ENCODE assay signal across 17 cellular contexts in the genomic region with DNA sequence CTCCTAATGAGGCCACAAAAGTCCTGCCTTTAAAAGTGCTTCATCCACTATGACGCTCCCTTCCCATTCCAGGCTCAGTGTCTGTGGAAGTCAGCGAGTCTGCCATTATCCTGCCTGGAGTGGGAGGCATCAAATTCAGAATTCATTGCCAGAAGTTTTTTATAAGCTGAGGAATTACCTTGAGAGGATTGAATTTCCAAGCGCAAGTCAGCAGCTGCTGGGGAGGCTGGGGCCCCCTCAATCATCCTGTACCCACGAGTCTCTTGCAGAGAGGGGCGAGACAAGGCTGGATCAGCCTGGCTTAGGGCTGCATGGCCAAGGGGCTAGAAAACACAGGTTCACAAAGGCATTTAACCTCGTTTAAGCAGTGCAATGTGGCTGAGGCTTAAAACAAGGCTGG.
DNase-seq lines count a peak whose midpoint lies in the region; ATAC-seq, FAIRE-seq and TF ChIP-seq lines count a peak whose summit lies in the region.
"Had no signal": no experiment of that assay in that cellular context is flagged by ENCODE, and none has a peak within 500 bp of the region (broad histone marks: within the 10 kb centered on the region; RNA-seq: fewer than 3 reads in every experiment).

No MANE protein-coding gene starts in this region.

- H3K36me3 ChIP-seq in cardiac muscle cell: no peaks in the 10 kb centered on the region
- no peaks in the 10 kb centered on the region for H3K36me3 ChIP-seq in heart right ventricle
- no peaks in the 10 kb centered on the region for H3K36me3 ChIP-seq in H1 (ENCODE audit: control insufficient read depth in 2 of 4, insufficient read depth in 4 of 4, low read length in 3 of 4)
- H3K36me3 ChIP-seq: Peyer's patch had no signal

- H3K27ac ChIP-seq in cardiac muscle cell (peak overlapping the region; percentile 25), heart right ventricle (no peak overlapping the region), H1 (ENCODE audit: low read depth, low read length) (no peak overlapping the region)
- H3K27ac ChIP-seq: HL-60, Peyer's patch had no signal

- no peak overlapping the region for H4K91ac ChIP-seq in H1 (replicated peaks; ENCODE audit: insufficient read length, low read length)

- H3K14ac ChIP-seq in H1 (ENCODE audit: insufficient read length): no peak overlapping the region

- no peak for FAIRE-seq in H1 (lab: Jason Lieb, UNC)
- FAIRE-seq: GM12878, GM18507 had no signal

- H3K27ac Mint-ChIP-seq in nephron: peak overlapping the region; percentile 37 to 90 (median 42)
- H3K27ac Mint-ChIP-seq in stimulated activated effector memory CD8-positive, alpha-beta T cell treated with anti-CD3 and anti-CD28 coated beads, Interleukin-12 subunit alpha, Interleukin-12 subunit beta, amount 100 ng/mL, for 72 hours: no peak overlapping the region
- H3K27ac Mint-ChIP-seq: CD4-positive, alpha-beta memory T cell had no signal

- no peak overlapping the region for H3K23ac ChIP-seq in H1 (ENCODE audit: insufficient read length)

- WGBS in heart right ventricle, 2 donors: 75 to 76% methylated on average over 6 of the region's 6 CpGs
- 75% methylated on average over 6 of the region's 6 CpGs; no CpG with 5 or more reads in 1 of the 2 experiments for whole genome bisulfite sequencing in H1 (ENCODE audit: extremely low coverage in 1 of 2, insufficient coverage in 1 of 2, insufficient read length in 1 of 2, insufficient replicate concordance in 2 of 2, low coverage in 1 of 2, low lambda C conversion rate in 2 of 2, missing lambda C conversion rate in 1 of 2), 2 experiments

- 0 out of 2 replicates have a peak overlapping the region, but pooled peaks have one; percentile 2 for H2AFZ ChIP-seq in H1 (ENCODE audit: low read length)

- no peak overlapping the region for H4K8ac ChIP-seq in H1 (ENCODE audit: extremely low read depth, insufficient read depth, low read length)

- CTCF ChIA-PET in H1 (lab: Charles Lee; ENCODE audit: partially characterized antibody): interaction anchor here (0.6 to 1.9 kb wide), 6 partner anchors 26 to 755 kb away, joined by 3 to 7 read pairs (median 3); no protein-coding TSS in a partner anchor

- H3K9me3 ChIP-seq in cardiac muscle cell (ENCODE audit: low read depth) (no peaks in the 10 kb centered on the region), heart right ventricle (no peaks in the 10 kb centered on the region), H1 (ENCODE audit: insufficient read depth in 2 of 2, low read depth in 1 of 2, low read length in 1 of 2) (no peaks in the 10 kb centered on the region)
- H3K9me3 ChIP-seq: Peyer's patch had no signal

- no peak overlapping the region for H4K5ac ChIP-seq in H1 (ENCODE audit: insufficient read length, low read depth, low read length)

- no peaks in the 10 kb centered on the region for H3K23me2 ChIP-seq in H1 (ENCODE audit: low read depth, low read length)

- intact Hi-C loops in heart right ventricle (cut with DNase I): no loop called here

- H2BK20ac ChIP-seq in H1 (ENCODE audit: low read length): no peak overlapping the region

- peaks cover 24% of the 10 kb centered on the region for H3K4me1 Mint-ChIP-seq in nephron
- no peaks in the 10 kb centered on the region for H3K4me1 Mint-ChIP-seq in stimulated activated effector memory CD8-positive, alpha-beta T cell treated with anti-CD3 and anti-CD28 coated beads, Interleukin-12 subunit alpha, Interleukin-12 subunit beta, amount 100 ng/mL, for 72 hours
- H3K4me1 Mint-ChIP-seq: CD4-positive, alpha-beta memory T cell had no signal

- no peaks in the 10 kb centered on the region for H3K79me2 ChIP-seq in H1 (ENCODE audit: control insufficient read depth in 1 of 2, insufficient read depth in 2 of 2, low read length in 2 of 2)

- no peaks in the 10 kb centered on the region for H3K36me3 Mint-ChIP-seq in nephron (ENCODE audit: low read depth)
- H3K36me3 Mint-ChIP-seq in stimulated activated effector memory CD8-positive, alpha-beta T cell treated with anti-CD3 and anti-CD28 coated beads, Interleukin-12 subunit alpha, Interleukin-12 subunit beta, amount 100 ng/mL, for 72 hours: no peaks in the 10 kb centered on the region
- H3K36me3 Mint-ChIP-seq: CD4-positive, alpha-beta memory T cell had no signal

- H3K56ac ChIP-seq in H1 (replicated peaks; ENCODE audit: insufficient read length, low read depth, low read length): no peak overlapping the region

- H3K4me1 ChIP-seq in cardiac muscle cell (ENCODE audit: low read depth) (peaks cover 26% of the 10 kb centered on the region), heart right ventricle (peaks cover 0 to 22% (median 0%) of the 10 kb centered on the region in 9 donors), H1 (replicated peaks in 1 of 4; ENCODE audit: control insufficient read depth in 3 of 4, insufficient read depth in 4 of 4, low read length in 3 of 4) (peaks cover 0 to 2% (median 1%) of the 10 kb centered on the region in 4 experiments; a peak in 2 of 7 replicates)
- H3K4me1 ChIP-seq: Peyer's patch had no signal

- no peak for TF ChIP-seq RAD21 in H1 (IDR thresholded peaks at IDR 0.05 in 1 of 2, conservative IDR thresholded peaks at IDR 0.05 in 1 of 2; ENCODE audit: low read depth in 2 of 2, low read length in 2 of 2)

- H3K18ac ChIP-seq in H1 (ENCODE audit: extremely low read depth, low read length): no peak overlapping the region; the same call in 1 of the 2 replicates

- no peak for TF ChIP-seq EP300 in H1 (IDR thresholded peaks at IDR 0.05; ENCODE audit: borderline replicate concordance in 1 of 2, low read depth in 2 of 2, low read length in 2 of 2)

- no peak overlapping the region for H3K9ac ChIP-seq in H1 (replicated peaks in 1 of 4; ENCODE audit: extremely low read depth in 1 of 4, low read depth in 3 of 4, low read length in 3 of 4)

- H3K27me3 ChIP-seq in cardiac muscle cell: no peaks in the 10 kb centered on the region
- H3K27me3 ChIP-seq in heart right ventricle: peaks cover 0 to 5% (median 0%) of the 10 kb centered on the region in 7 donors
- no peaks in the 10 kb centered on the region for H3K27me3 ChIP-seq in H1 (replicated peaks in 1 of 4; ENCODE audit: control insufficient read depth in 3 of 4, extremely low read depth in 1 of 4, insufficient read depth in 3 of 4, low read length in 3 of 4)
- H3K27me3 ChIP-seq: Peyer's patch had no signal

- no peak overlapping the region for H2BK120ac ChIP-seq in H1 (replicated peaks; ENCODE audit: low read depth, low read length)

- H2AK5ac ChIP-seq in H1 (ENCODE audit: low read depth, low read length): no peak overlapping the region

- H3K4me3 ChIP-seq in cardiac muscle cell (no peak overlapping the region), heart right ventricle (no peak overlapping the region), H1 (ENCODE audit: extremely low read depth in 1 of 4, insufficient read depth in 2 of 4, low read depth in 3 of 4, low read length in 4 of 4) (no peak overlapping the region)
- H3K4me3 ChIP-seq: GM12878, Peyer's patch had no signal

- H2BK12ac ChIP-seq in H1 (ENCODE audit: low read depth, low read length): no peak overlapping the region

- H3K79me1 ChIP-seq in H1 (ENCODE audit: low read depth, low read length): no peaks in the 10 kb centered on the region

- H4K20me1 ChIP-seq in H1 (replicated peaks in 1 of 2; ENCODE audit: control insufficient read depth in 1 of 2, insufficient read depth in 2 of 2, low read length in 2 of 2): no peaks in the 10 kb centered on the region

- H2BK5ac ChIP-seq in H1 (ENCODE audit: low read depth, low read length): no peak overlapping the region

- H2BK15ac ChIP-seq in H1 (ENCODE audit: low read length): no peak overlapping the region

- TF ChIP-seq POLR2A in H1 (IDR thresholded peaks at IDR 0.05; ENCODE audit: control extremely low read depth in 1 of 2, low read depth in 2 of 2, low read length in 2 of 2): no peak

- H3K9me3 Mint-ChIP-seq in nephron: no peaks in the 10 kb centered on the region
- no peaks in the 10 kb centered on the region for H3K9me3 Mint-ChIP-seq in stimulated activated effector memory CD8-positive, alpha-beta T cell treated with anti-CD3 and anti-CD28 coated beads, Interleukin-12 subunit alpha, Interleukin-12 subunit beta, amount 100 ng/mL, for 72 hours
- H3K9me3 Mint-ChIP-seq: CD4-positive, alpha-beta memory T cell had no signal

- H3K4me3 Mint-ChIP-seq in nephron: no peak overlapping the region
- no peak overlapping the region for H3K4me3 Mint-ChIP-seq in stimulated activated effector memory CD8-positive, alpha-beta T cell treated with anti-CD3 and anti-CD28 coated beads, Interleukin-12 subunit alpha, Interleukin-12 subunit beta, amount 100 ng/mL, for 72 hours
- H3K4me3 Mint-ChIP-seq: CD4-positive, alpha-beta memory T cell had no signal

- no peak for ATAC-seq in heart right ventricle
- ATAC-seq in stimulated activated effector memory CD8-positive, alpha-beta T cell treated with anti-CD3 and anti-CD28 coated beads, Interleukin-12 subunit alpha, Interleukin-12 subunit beta, amount 100 ng/mL, for 72 hours: peak; percentile 19
- ATAC-seq: GM12878 had no signal

- POLR2A ChIA-PET in H1 (lab: Charles Lee; ENCODE audit: partially characterized antibody): no interaction called here

- H3K4ac ChIP-seq in H1 (replicated peaks; ENCODE audit: insufficient read length, low read depth, low read length): no peak overlapping the region

- no peak for TF ChIP-seq CTCF in cardiac muscle cell (IDR thresholded peaks at IDR 0.05; ENCODE audit: low read depth, low read length)
- no peak for TF ChIP-seq CTCF in heart right ventricle (IDR thresholded peaks at IDR 0.05)
- no peak for TF ChIP-seq CTCF in H1 (IDR thresholded peaks at IDR 0.05; ENCODE audit: control extremely low read depth in 1 of 3, insufficient read depth in 1 of 3, low read depth in 1 of 3, low read length in 3 of 3)
- no peak for TF ChIP-seq CTCF in nephron (IDR thresholded peaks at IDR 0.05; ENCODE audit: unreplicated experiment in 3 of 3)

- no peak overlapping the region for H3K4me2 ChIP-seq in H1 (ENCODE audit: insufficient read depth in 1 of 2, low read depth in 2 of 2, low read length in 2 of 2)

- DNase-seq in cardiac muscle cell (ENCODE audit: low read depth in 1 of 2, low spot score in 1 of 2) (no peak), heart right ventricle (no peak), H1 (ENCODE audit: low read depth in 1 of 2, low spot score in 2 of 2) (no peak), NCI-H510A treated with DMSO at 0.1 percent for 48 hours (lab: John Stamatoyannopoulos, UW) (no peak), AG20443 (ENCODE audit: low spot score) (no peak), cerebellar nuclear complex (lab: John Stamatoyannopoulos, UW) (no peak)
- DNase-seq in stimulated activated effector memory CD8-positive, alpha-beta T cell treated with anti-CD3 and anti-CD28 coated beads, Interleukin-12 subunit alpha, Interleukin-12 subunit beta, amount 100 ng/mL, for 72 hours (ENCODE audit: low spot score in 2 of 2): no peak
- DNase-seq: 8988T; CD4-positive, alpha-beta memory T cell; GDM1; NCI-H187; Peyer's patch; SHP77 had no signal

- peaks cover 11% of the 10 kb centered on the region for H3K27me3 Mint-ChIP-seq in nephron (ENCODE audit: low read depth)

TF ChIP-seq in H1, 55 proteins besides CTCF, POLR2A, EP300 and RAD21 (continues in another document):
- TF ChIP-seq, protein P1, sequence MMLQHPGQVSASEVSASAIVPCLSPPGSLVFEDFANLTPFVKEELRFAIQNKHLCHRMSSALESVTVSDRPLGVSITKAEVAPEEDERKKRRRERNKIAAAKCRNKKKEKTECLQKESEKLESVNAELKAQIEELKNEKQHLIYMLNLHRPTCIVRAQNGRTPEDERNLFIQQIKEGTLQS (IDR thresholded peaks at IDR 0.05; ENCODE audit: insufficient read depth, low read depth, low read length): no peak
- no peak for TF ChIP-seq FOSL1 (IDR thresholded peaks at IDR 0.05; ENCODE audit: insufficient read depth, low read depth, low read length)
